In the genomic region with DNA sequence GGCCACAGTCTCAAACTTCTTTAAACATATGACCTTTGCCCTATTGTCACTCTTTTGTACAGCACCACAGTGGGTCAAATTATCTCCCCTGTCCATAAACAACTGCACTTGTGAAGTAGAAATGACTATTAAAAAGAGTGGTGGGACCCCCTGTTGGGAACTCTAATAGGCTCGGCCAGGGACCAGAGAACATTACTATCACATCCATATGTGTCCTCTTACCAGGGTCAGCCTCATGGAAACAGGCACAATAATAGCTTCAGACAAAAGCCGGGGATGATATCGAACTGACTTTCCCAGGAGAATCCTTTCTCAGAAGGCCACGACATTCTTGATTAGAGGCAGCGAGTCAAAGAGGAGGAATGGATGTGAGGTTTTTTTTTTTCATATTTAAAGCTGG, we compare ENCODE assay signal across 14 cellular contexts.
"Had no signal": no experiment of that assay in that cellular context is flagged by ENCODE, and none has a peak within 500 bp of the region (broad histone marks: within the 10 kb centered on the region; RNA-seq: fewer than 3 reads in every experiment).

No MANE protein-coding gene starts in this region.

- H3K9me3 ChIP-seq: gastrocnemius medialis, heart left ventricle, left lung, tibial artery had no signal

- H3K9me3 Mint-ChIP-seq: nephron had no signal

- H3K27ac Mint-ChIP-seq: activated naive CD8-positive, alpha-beta T cell; nephron had no signal

- H3K36me3 ChIP-seq: gastrocnemius medialis, heart left ventricle, left lung, tibial artery had no signal

- H3K4me3 ChIP-seq: gastrocnemius medialis, heart left ventricle, left lung, tibial artery had no signal

- H3K4me1 Mint-ChIP-seq: nephron had no signal

- H3K27me3 ChIP-seq: gastrocnemius medialis, heart left ventricle, left lung, tibial artery had no signal

- H3K4me1 ChIP-seq: left lung, tibial artery had no signal

- H3K27ac ChIP-seq: heart left ventricle, left lung, tibial artery had no signal

- DNase-seq: activated CD4-positive, alpha-beta T cell treated with anti-CD3 and anti-CD28 coated beads, Interleukin-2, amount 50 U/mL, for 1 hour; activated gamma-delta T cell treated with Interleukin-2 at 50 U/mL for 16 hours; effector CD4-positive, alpha-beta T cell; gastrocnemius medialis; heart left ventricle; kidney; left lung; mammary epithelial cell; midbrain; stimulated activated CD4-positive, alpha-beta T cell treated with anti-CD3 and anti-CD28 coated beads, Interleukin-2, amount 100 ng/mL, for 24 hours; stimulated activated naive CD4-positive, alpha-beta T cell treated with Interleukin-2 at 50 U/mL for 16 hours; tibial artery had no signal

- H3K36me3 Mint-ChIP-seq: activated naive CD8-positive, alpha-beta T cell had no signal

- H3K4me3 Mint-ChIP-seq: activated naive CD8-positive, alpha-beta T cell; nephron had no signal
